9 cellular contexts compared by ENCODE assay signal in the genomic region with DNA sequence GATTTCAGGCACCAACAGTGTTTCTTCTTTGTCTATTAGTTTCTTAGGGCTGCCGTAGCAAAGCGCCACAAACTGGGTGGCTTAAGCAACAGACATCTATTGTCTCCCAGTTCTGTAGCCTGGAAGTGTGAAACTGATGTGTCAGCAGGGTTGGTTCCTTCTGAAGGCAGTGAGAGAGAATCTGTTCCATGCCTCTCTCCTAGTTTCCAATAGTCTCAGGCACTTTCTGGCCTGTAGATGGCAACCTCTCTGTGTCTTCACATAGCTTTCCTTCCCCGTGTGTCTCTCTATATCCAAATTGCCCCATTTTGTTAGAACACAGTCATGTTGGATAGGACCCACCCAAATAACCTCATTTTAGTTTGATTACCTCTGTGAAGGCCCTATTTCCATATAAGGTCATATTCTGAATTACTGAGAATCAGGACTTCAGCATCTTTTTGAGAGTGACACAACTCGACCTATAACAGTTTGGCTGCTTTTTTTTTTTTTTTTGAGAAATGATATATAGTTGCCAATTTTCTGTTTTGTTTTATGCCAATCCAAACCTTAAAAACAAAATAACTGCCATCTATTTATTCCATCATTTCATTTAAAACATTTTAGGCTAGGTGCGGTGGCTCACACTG.
DNase-seq lines count a peak whose midpoint lies in the region; ATAC-seq and TF ChIP-seq lines count a peak whose summit lies in the region.
"Had no signal": no experiment of that assay in that cellular context is flagged by ENCODE, and none has a peak within 500 bp of the region (broad histone marks: within the 10 kb centered on the region; RNA-seq: fewer than 3 reads in every experiment).

No MANE protein-coding gene starts in this region.

- H3K27ac ChIP-seq in RWPE1: no peak overlapping the region
- no peak overlapping the region for H3K27ac ChIP-seq in foreskin keratinocyte

- intact Hi-C loops in Right ventricle myocardium superior (cut with DNase I) (no loop called here), cardiac septum (cut with DNase I) (no loop called here)

- no peak for DNase-seq in Right ventricle myocardium superior
- no peak for DNase-seq in cardiac septum (ENCODE audit: low spot score)
- no peak for DNase-seq in RWPE1 (ENCODE audit: low spot score)
- peak; percentile 15 to 65 for DNase-seq in foreskin keratinocyte
- no peak for DNase-seq in retinal pigment epithelial cell (ENCODE audit: low read depth)
- no peak for DNase-seq in activated CD8-positive, alpha-beta memory T cell treated with anti-CD3 and anti-CD28 coated beads, Interleukin-2, amount 50 U/mL, for 48 hours
- DNase-seq: stimulated activated naive B cell treated with anti-CD40 and anti-IgM and Interleukin-4, amounts not matched to agents 10 μg/mL and 1 μg/mL and 100 μg/mL, for 72 hours had no signal

- ATAC-seq in Right ventricle myocardium superior (ENCODE audit: poor library complexity): peak; percentile 74
- ATAC-seq in HG03565 (IDR thresholded peaks at IDR 0.05; ENCODE audit: unreplicated experiment): peak; percentile 74
- ATAC-seq in foreskin keratinocyte: peak; percentile 76
- no peak for ATAC-seq in GM21576 (IDR thresholded peaks at IDR 0.05; ENCODE audit: unreplicated experiment)

- TF ChIP-seq CTCF in RWPE1 (conservative IDR thresholded peaks at IDR 0.05; ENCODE audit: low read depth) (peak; percentile 20; the same call in 1 of the 2 replicates), foreskin keratinocyte (conservative IDR thresholded peaks at IDR 0.05) (peak; percentile 65), retinal pigment epithelial cell (conservative IDR thresholded peaks at IDR 0.05; ENCODE audit: low read depth, low read length) (peak; percentile 69)

- POLR2A ChIA-PET in RWPE1 (lab: Yijun Ruan, JAX; ENCODE audit: low non-redundant PET): no interaction called here

- no peak overlapping the region for H3K4me3 ChIP-seq in retinal pigment epithelial cell (ENCODE audit: low read length)

- CTCF ChIA-PET in RWPE1 (lab: Yijun Ruan, JAX): interaction anchor here (0.6 kb wide), 3 partner anchors 41 to 136 kb away, joined by 3 read pairs; no protein-coding TSS in a partner anchor

- H3K27me3 ChIP-seq in foreskin keratinocyte: no peaks in the 10 kb centered on the region

- peaks cover 9% of the 10 kb centered on the region for H3K4me1 ChIP-seq in foreskin keratinocyte

Comparison
In these comparisons a context has a peak if more than half of its experiments do, and no peak if none do; other contexts are left out.
1. DNase-seq: peak in foreskin keratinocyte (2 of 2); none in Right ventricle myocardium superior (single experiment), cardiac septum (single experiment), RWPE1 (single experiment), retinal pigment epithelial cell (single experiment) and activated CD8-positive, alpha-beta memory T cell treated with anti-CD3 and anti-CD28 coated beads, Interleukin-2, amount 50 U/mL, for 48 hours (single experiment).
2. Peak in every context shown above with its lines, with median percentiles within 50 percentile points of each other: CTCF ChIP-seq.